22 cellular contexts compared by ENCODE assay signal in the genomic region with DNA sequence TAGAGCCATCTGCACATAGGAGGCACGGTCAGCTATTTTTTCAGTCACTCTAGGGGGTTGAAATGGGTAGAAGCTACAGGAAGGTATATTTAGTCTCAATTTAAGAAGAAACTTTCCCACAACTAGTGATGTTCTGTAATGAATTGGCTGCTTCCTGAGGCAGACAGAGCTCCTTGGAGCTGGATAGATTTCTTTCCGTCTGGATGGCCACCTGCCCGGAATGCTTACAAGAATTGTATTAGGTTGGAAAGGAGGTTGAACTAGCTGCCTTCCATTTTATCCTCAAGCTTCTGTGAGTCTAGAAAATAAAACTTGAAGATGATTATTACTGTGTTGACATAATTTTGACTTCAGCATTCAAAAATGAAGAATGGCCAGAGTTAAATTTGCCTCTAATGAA.
"Had no signal": no experiment of that assay in that cellular context is flagged by ENCODE, and none has a peak within 500 bp of the region (broad histone marks: within the 10 kb centered on the region; RNA-seq: fewer than 3 reads in every experiment).

No MANE protein-coding gene starts in this region.

- ATAC-seq: activated CD4-positive, alpha-beta T cell treated with anti-CD3 and anti-CD28 coated beads for 36 hours; activated naive CD4-positive, alpha-beta T cell treated with anti-CD3 and anti-CD28 coated beads, Interleukin-2, amount 50 U/mL, for 72 hours; heart right ventricle; left ventricle myocardium superior; naive thymus-derived CD4-positive, alpha-beta T cell; WTC11 had no signal

- DNase-seq: activated CD4-positive, alpha-beta T cell treated with anti-CD3 and anti-CD28 coated beads for 36 hours; activated CD4-positive, alpha-beta T cell treated with anti-CD3 and anti-CD28 coated beads, Interleukin-2, amount 50 U/mL, for 48 hours; activated gamma-delta T cell treated with Interleukin-2 at 50 U/mL for 16 hours; activated T-cell treated with anti-CD3 and anti-CD28 coated beads for 4 hours; adrenal gland; brain microvascular endothelial cell; central memory CD4-positive, alpha-beta T cell; colonic mucosa; erythroblast; heart right ventricle; left ventricle myocardium superior; naive thymus-derived CD4-positive, alpha-beta T cell; retina; stimulated activated CD4-positive, alpha-beta T cell treated with anti-CD3 and anti-CD28 coated beads, Interleukin-12 subunit alpha, Interleukin-12 subunit beta, amount 100 ng/mL, for 4 hours; stimulated activated CD4-positive, alpha-beta T cell treated with anti-CD3 and anti-CD28 coated beads, Interleukin-1b, Interleukin-23, amount 100 ng/mL, for 48 hours; stimulated activated CD8-positive, alpha-beta memory T cell treated with anti-CD3 and anti-CD28 coated beads, Interleukin-4, amount 100 ng/mL, for 48 hours; stimulated activated naive CD4-positive, alpha-beta T cell; upper lobe of left lung had no signal

- H3K27me3 ChIP-seq: adrenal gland, brain microvascular endothelial cell, colonic mucosa, heart right ventricle, upper lobe of left lung had no signal

- H3K4me1 ChIP-seq: colonic mucosa had no signal

- H3K27me3 Mint-ChIP-seq: activated CD4-positive, alpha-beta T cell treated with anti-CD3 and anti-CD28 coated beads for 36 hours had no signal

- H3K36me3 ChIP-seq: colonic mucosa had no signal

- H3K9me3 Mint-ChIP-seq: activated naive CD4-positive, alpha-beta T cell treated with anti-CD3 and anti-CD28 coated beads, Interleukin-2, amount 50 U/mL, for 72 hours; activated T-helper 1 cell treated with anti-CD3 and anti-CD28 coated beads, Interleukin-12 subunit alpha, Interleukin-12 subunit beta, Interleukin-2, Interleukin-4 antibody, amounts not matched to agents 30 ng/mL and 10 ng/mL and 1 ng/mL, durations not matched to agents 14 hours and 24 hours and 36 hours; memory B cell; naive thymus-derived CD4-positive, alpha-beta T cell; WTC11 had no signal

- H3K27ac Mint-ChIP-seq: activated CD4-positive, alpha-beta T cell treated with anti-CD3 and anti-CD28 coated beads for 36 hours; activated naive CD4-positive, alpha-beta T cell treated with anti-CD3 and anti-CD28 coated beads, Interleukin-2, amount 50 U/mL, for 72 hours; activated T-helper 1 cell treated with anti-CD3 and anti-CD28 coated beads, Interleukin-12 subunit alpha, Interleukin-12 subunit beta, Interleukin-2, Interleukin-4 antibody, amounts not matched to agents 30 ng/mL and 10 ng/mL and 1 ng/mL, durations not matched to agents 14 hours and 24 hours and 36 hours; memory B cell; naive thymus-derived CD4-positive, alpha-beta T cell; WTC11 had no signal

- H3K4me3 Mint-ChIP-seq: activated CD4-positive, alpha-beta T cell treated with anti-CD3 and anti-CD28 coated beads for 36 hours; activated T-helper 1 cell treated with anti-CD3 and anti-CD28 coated beads, Interleukin-12 subunit alpha, Interleukin-12 subunit beta, Interleukin-2, Interleukin-4 antibody, amounts not matched to agents 30 ng/mL and 10 ng/mL and 1 ng/mL, durations not matched to agents 14 hours and 24 hours and 36 hours; memory B cell; naive thymus-derived CD4-positive, alpha-beta T cell; WTC11 had no signal

- H3K4me3 ChIP-seq: adrenal gland, colonic mucosa, heart right ventricle, upper lobe of left lung had no signal

- H3K27ac ChIP-seq: adrenal gland, brain microvascular endothelial cell, colonic mucosa had no signal

- H3K9me3 ChIP-seq: adrenal gland, colonic mucosa, heart right ventricle, upper lobe of left lung had no signal
